Comparison of ENCODE assay signal across 10 cellular contexts in genomic region chr17:42180411-42180921, GRCh38. TPM values are rescaled to one million over a fixed set of nuclear protein-coding genes. Genes with fewer than 3 reads are reported as not detected.
DNase-seq lines count a peak whose midpoint lies in the region; ATAC-seq and TF ChIP-seq lines count a peak whose summit lies in the region.
"Had no signal": no experiment of that assay in that cellular context is flagged by ENCODE, and none has a peak within 500 bp of the region (broad histone marks: within the 10 kb centered on the region; RNA-seq: fewer than 3 reads in every experiment).

No MANE protein-coding gene starts in this region.

- no peak overlapping the region for H3K27ac ChIP-seq in left lung
- H3K27ac ChIP-seq in tibial nerve = no peak overlapping the region

- WGBS in tibial nerve, 2 donors = 2 to 4% methylated on average over 24 to 33 of the region's 33 CpGs

- peaks cover 56% of the 10 kb centered on the region for H3K4me1 Mint-ChIP-seq in activated T-cell treated with anti-CD3 and anti-CD28 coated beads, Interleukin-2, amount 50 U/mL, for 4 hours (ENCODE audit: low read depth)
- peaks cover 65% of the 10 kb centered on the region for H3K4me1 Mint-ChIP-seq in activated B cell treated with CpG ODN at 0.5 μM for 24 hours

- CTCF ChIA-PET in activated B cell treated with CpG ODN at 0.5 μM for 24 hours (lab: Charles Lee) = interaction anchor here (1.2 to 2.7 kb wide), 6 partner anchors 42 to 163 kb away, joined by 4 to 18 read pairs (median 5); partner anchors contain the start of genes DNAJC7 and KAT2A

- DNase-seq in activated T-cell treated with anti-CD3 and anti-CD28 coated beads, Interleukin-2, amount 50 U/mL, for 4 hours = no peak
- DNase-seq in activated T-cell treated with anti-CD3 and anti-CD28 coated beads for 4 hours (no peak), activated B cell treated with CpG ODN at 0.5 μM for 24 hours (no peak), left lung (no peak), tibial nerve (ENCODE audit: low spot score in 2 of 2) (no peak), NCI-H1092 treated with DMSO at 0.1 percent for 48 hours (lab: John Stamatoyannopoulos, UW) (no peak), left colon (no peak)

- H3K36me3 ChIP-seq in left lung (no peaks in the 10 kb centered on the region), tibial nerve (no peaks in the 10 kb centered on the region)

- H3K4me3 Mint-ChIP-seq in activated T-cell treated with anti-CD3 and anti-CD28 coated beads, Interleukin-2, amount 50 U/mL, for 4 hours = peak overlapping the region; percentile 65
- peak overlapping the region; percentile 74 for H3K4me3 Mint-ChIP-seq in activated B cell treated with CpG ODN at 0.5 μM for 24 hours

- peaks cover 5% of the 10 kb centered on the region for H3K27me3 Mint-ChIP-seq in activated T-cell treated with anti-CD3 and anti-CD28 coated beads, Interleukin-2, amount 50 U/mL, for 4 hours (ENCODE audit: low read depth)
- no peaks in the 10 kb centered on the region for H3K27me3 Mint-ChIP-seq in activated B cell treated with CpG ODN at 0.5 μM for 24 hours

- no peak for TF ChIP-seq EP300 in tibial nerve (IDR thresholded peaks at IDR 0.05)

- peak overlapping the region; percentile 7 to 46 for H3K4me3 ChIP-seq in left lung
- peak overlapping the region; percentile 11 to 47 (median 32) for H3K4me3 ChIP-seq in tibial nerve

- H3K4me1 ChIP-seq in left lung = peaks cover 14 to 60% of the 10 kb centered on the region in 2 donors
- peaks cover 0 to 37% (median 24%) of the 10 kb centered on the region in 4 donors for H3K4me1 ChIP-seq in tibial nerve

- no peaks in the 10 kb centered on the region for H3K9me3 Mint-ChIP-seq in activated T-cell treated with anti-CD3 and anti-CD28 coated beads, Interleukin-2, amount 50 U/mL, for 4 hours
- H3K9me3 Mint-ChIP-seq in activated B cell treated with CpG ODN at 0.5 μM for 24 hours = no peaks in the 10 kb centered on the region

- H3K27ac Mint-ChIP-seq in activated B cell treated with CpG ODN at 0.5 μM for 24 hours = no peak overlapping the region

- intact Hi-C loops in activated B cell treated with CpG ODN at 0.5 μM for 24 hours (cut with micrococcal nuclease) = loop anchor here (5.0 kb wide), 4 partner anchors 107 to 277 kb away; partner anchors contain the start of genes ATP6V0A1, STAT3 and STAT5A
- intact Hi-C loops in left lung (cut with DNase I) = no loop called here
- intact Hi-C loops in left colon (cut with DNase I, micrococcal nuclease) = loop anchor here in 1 of 2 donors (10.0 kb wide), 1 partner anchor 56 kb away; the partner anchor contains the start of genes HSPB9 and KAT2A

- no peak for ATAC-seq in activated T-cell treated with anti-CD3 and anti-CD28 coated beads, Interleukin-2, amount 50 U/mL, for 4 hours
- ATAC-seq in activated B cell treated with CpG ODN at 0.5 μM for 24 hours (ENCODE audit: low read depth) = no peak
- no peak for ATAC-seq in left lung
- no peak for ATAC-seq in GM18868 (IDR thresholded peaks at IDR 0.05; ENCODE audit: unreplicated experiment)
- ATAC-seq in left colon = no peak

- H3K9me3 ChIP-seq in left lung (no peaks in the 10 kb centered on the region), tibial nerve (no peaks in the 10 kb centered on the region)

- TF ChIP-seq CTCF in activated B cell treated with CpG ODN at 0.5 μM for 24 hours (IDR thresholded peaks at IDR 0.05) (no peak), left lung (IDR thresholded peaks at IDR 0.05) (no peak), tibial nerve (IDR thresholded peaks at IDR 0.05) (no peak)

- H3K27me3 ChIP-seq in left lung (peaks cover 21 to 45% of the 10 kb centered on the region in 2 donors), tibial nerve (peaks cover 0 to 32% of the 10 kb centered on the region in 2 donors)

- no peak for TF ChIP-seq POLR2A in tibial nerve (IDR thresholded peaks at IDR 0.05)

- peaks cover 5% of the 10 kb centered on the region for H3K36me3 Mint-ChIP-seq in activated T-cell treated with anti-CD3 and anti-CD28 coated beads, Interleukin-2, amount 50 U/mL, for 4 hours (ENCODE audit: insufficient read depth)
- H3K36me3 Mint-ChIP-seq in activated B cell treated with CpG ODN at 0.5 μM for 24 hours (ENCODE audit: low read depth) = no peaks in the 10 kb centered on the region

- POLR2A ChIA-PET in activated B cell treated with CpG ODN at 0.5 μM for 24 hours (lab: Charles Lee) = interaction anchor here (1.0 to 7.1 kb wide), 7 partner anchors 14 to 1135 kb away, joined by 3 to 38 read pairs (median 4); partner anchors contain the start of genes CNP, DNAJC7, GHDC and KAT2A

RNA-seq across cellular contexts. Expression of gene KCNH4, which starts 0.5 kb away (rescaled TPM):
- 1 to 10 TPM; 2.2 to 2.6 (median 2.6) TPM for total RNA-seq in activated T-cell treated with anti-CD3 and anti-CD28 coated beads, Interleukin-2, amount 50 U/mL, for 4 hours
- total RNA-seq in activated B cell treated with CpG ODN at 0.5 μM for 24 hours (0.59 and 0.80 TPM in 2 replicates), left lung (under 1 TPM in 1 of 2 donors, not detected in 1; 0.16 TPM), tibial nerve (under 1 TPM in 1 of 4 donors, not detected in 3; 0.30 TPM), left colon (under 1 TPM; 0.06 TPM)

RNA-seq across cellular contexts. Expression of gene HCRT, which starts 4.8 kb away (rescaled TPM):
- total RNA-seq in activated T-cell treated with anti-CD3 and anti-CD28 coated beads, Interleukin-2, amount 50 U/mL, for 4 hours = not detected
- total RNA-seq in activated B cell treated with CpG ODN at 0.5 μM for 24 hours = not detected in 2 replicates
- not detected for total RNA-seq in left lung
- total RNA-seq in tibial nerve = not detected
- total RNA-seq in left colon = not detected
- total RNA-seq: mucosa of gallbladder, SK-MEL-5 had no signal

RNA-seq across cellular contexts. Expression of gene GHDC, which starts 13.8 kb away (rescaled TPM):
- total RNA-seq in activated T-cell treated with anti-CD3 and anti-CD28 coated beads, Interleukin-2, amount 50 U/mL, for 4 hours = 10 to 100 TPM; 24.0 to 24.9 (median 24.7) TPM
- 26.5 and 29.1 TPM in 2 replicates for total RNA-seq in activated B cell treated with CpG ODN at 0.5 μM for 24 hours
- 10 to 100 TPM; 22.5 to 25.8 TPM for total RNA-seq in left lung
- total RNA-seq in tibial nerve = 10 to 100 TPM; 36.4 to 77.9 (median 40.7) TPM
- 10 to 100 TPM; 19.2 to 25.2 TPM for total RNA-seq in left colon

RNA-seq across cellular contexts. Expression of gene RAB5C, which starts 25.7 kb away (rescaled TPM):
- 10 to 100 TPM; 76.5 to 81.0 (median 79.1) TPM for total RNA-seq in activated T-cell treated with anti-CD3 and anti-CD28 coated beads, Interleukin-2, amount 50 U/mL, for 4 hours
- total RNA-seq in activated B cell treated with CpG ODN at 0.5 μM for 24 hours (79.1 and 82.2 TPM in 2 replicates), left lung (100 to 1,000 TPM; 139 to 188 TPM), tibial nerve (100 to 1,000 TPM in 3 of 4 donors, 10 to 100 TPM in 1; 94.8 to 137 (median 117) TPM), left colon (100 to 1,000 TPM; 166 TPM)

RNA-seq across cellular contexts. Expression of gene HSPB9, which starts 57.9 kb away (rescaled TPM):
- total RNA-seq in activated T-cell treated with anti-CD3 and anti-CD28 coated beads, Interleukin-2, amount 50 U/mL, for 4 hours = under 1 TPM in 1 of 3 donors, not detected in 2; 0.10 TPM
- total RNA-seq in activated B cell treated with CpG ODN at 0.5 μM for 24 hours = not detected in 2 replicates
- not detected for total RNA-seq in left lung
- total RNA-seq in tibial nerve = under 1 TPM in 1 of 4 donors, not detected in 3; 0.22 TPM
- not detected for total RNA-seq in left colon
- total RNA-seq: SK-MEL-5 had no signal
